Comparison of ENCODE assay signal across 16 cellular contexts in the genomic region with DNA sequence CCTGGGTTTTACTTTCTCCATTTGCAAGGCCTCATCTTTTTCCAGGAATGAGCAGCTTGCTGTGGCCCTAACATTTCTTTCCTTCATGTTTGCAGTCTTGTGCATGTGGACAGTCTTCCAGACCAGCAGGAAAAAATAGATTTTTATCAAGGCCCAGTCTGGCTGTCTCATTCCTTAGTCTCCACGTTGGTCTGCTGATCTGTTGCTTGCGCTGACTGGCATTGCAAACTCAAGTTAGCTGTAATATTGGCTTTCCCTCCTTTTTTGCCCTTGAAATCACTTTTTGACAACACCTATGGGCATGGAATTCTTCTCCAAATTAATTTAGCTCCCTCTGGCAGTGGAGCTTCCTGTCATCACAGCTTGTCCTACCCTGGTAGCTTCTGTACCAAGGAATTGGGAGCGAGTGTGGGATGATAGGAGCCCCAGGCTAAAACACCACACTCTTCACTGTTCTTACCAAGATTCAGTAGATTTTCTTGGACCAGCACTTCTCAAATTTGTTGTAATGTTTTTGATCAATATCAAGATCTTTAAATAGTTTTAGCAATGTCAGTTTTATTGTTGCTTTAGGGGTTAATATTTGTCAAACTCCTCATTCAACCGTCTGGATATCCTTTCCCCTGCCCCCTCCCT. TPM values are rescaled to one million over a fixed set of nuclear protein-coding genes. Genes with fewer than 3 reads are reported as not detected.
A peak's percentile ranks its signal among the peaks of the same experiment; 100 is the strongest.
DNase-seq lines count a peak whose midpoint lies in the region; ATAC-seq, FAIRE-seq and TF ChIP-seq lines count a peak whose summit lies in the region.
"Had no signal": no experiment of that assay in that cellular context is flagged by ENCODE, and none has a peak within 500 bp of the region (broad histone marks: within the 10 kb centered on the region; RNA-seq: fewer than 3 reads in every experiment).

No MANE protein-coding gene starts in this region.

- WGBS in H1 (ENCODE audit: extremely low coverage in 1 of 2, insufficient coverage in 1 of 2, insufficient read length in 1 of 2, insufficient replicate concordance in 2 of 2, low coverage in 1 of 2, low lambda C conversion rate in 2 of 2, missing lambda C conversion rate in 1 of 2), 2 experiments = 84% methylated on average over 4 of the region's 4 CpGs; no CpG with 5 or more reads in 1 of the 2 experiments

- H3K23ac ChIP-seq in H1 (ENCODE audit: insufficient read length) = no peak overlapping the region

- no peak overlapping the region for H4K5ac ChIP-seq in H1 (ENCODE audit: insufficient read length, low read depth, low read length)

- H3K79me1 ChIP-seq in H1 (ENCODE audit: low read depth, low read length) = peaks cover 3% of the 10 kb centered on the region; the same call in 1 of the 2 replicates

- CTCF ChIA-PET in H1 (lab: Charles Lee; ENCODE audit: partially characterized antibody) = interaction anchor here (0.5 to 1.8 kb wide), 3 partner anchors 17 to 106 kb away, joined by 3 to 11 read pairs (median 3); no protein-coding TSS in a partner anchor

- H3F3A ChIP-seq in GM23338 (replicated peaks; ENCODE audit: low read depth) (no peaks in the 10 kb centered on the region), MM.1S (ENCODE audit: insufficient read depth, low read length) (peaks cover 5% of the 10 kb centered on the region; the same call in 1 of the 2 replicates)

- no peak overlapping the region for H2BK120ac ChIP-seq in H1 (replicated peaks; ENCODE audit: low read depth, low read length)

- H4K8ac ChIP-seq in H1 (ENCODE audit: extremely low read depth, insufficient read depth, low read length) = no peak overlapping the region

- TF ChIP-seq EP300 in H1 (IDR thresholded peaks at IDR 0.05; ENCODE audit: borderline replicate concordance in 1 of 2, low read depth in 2 of 2, low read length in 2 of 2) = no peak

- ATAC-seq in GM23338 (no peak; the same call in 2 of the 3 replicates), HG02610 (IDR thresholded peaks at IDR 0.05; ENCODE audit: unreplicated experiment) (no peak), GM21786 (IDR thresholded peaks at IDR 0.05; ENCODE audit: unreplicated experiment) (no peak), HG03457 (IDR thresholded peaks at IDR 0.05; ENCODE audit: unreplicated experiment) (no peak)
- ATAC-seq: GM12878 had no signal

- H4K20me1 ChIP-seq in GM23338 (replicated peaks; ENCODE audit: insufficient read depth) = no peaks in the 10 kb centered on the region
- H4K20me1 ChIP-seq in H1 (replicated peaks in 1 of 2; ENCODE audit: control insufficient read depth in 1 of 2, insufficient read depth in 2 of 2, low read length in 2 of 2) = no peaks in the 10 kb centered on the region
- H4K20me1 ChIP-seq in MM.1S (ENCODE audit: insufficient read depth, low read length) = no peaks in the 10 kb centered on the region

- H3K9me3 Mint-ChIP-seq in GM23338 = no peaks in the 10 kb centered on the region
- peaks cover 9% of the 10 kb centered on the region for H3K9me3 Mint-ChIP-seq in osteocyte (ENCODE audit: unreplicated experiment)
- H3K9me3 Mint-ChIP-seq: CD4-positive, alpha-beta memory T cell had no signal

- H3K9me2 ChIP-seq in GM23338 (ENCODE audit: insufficient read depth) (no peaks in the 10 kb centered on the region; the same call in 1 of the 2 replicates), MM.1S (replicated peaks; ENCODE audit: insufficient read depth, low read length) (no peaks in the 10 kb centered on the region)

- no peaks in the 10 kb centered on the region for H3K27me3 ChIP-seq in GM23338 (ENCODE audit: insufficient read depth)
- no peaks in the 10 kb centered on the region for H3K27me3 ChIP-seq in H1 (replicated peaks in 1 of 4; ENCODE audit: control insufficient read depth in 3 of 4, extremely low read depth in 1 of 4, insufficient read depth in 3 of 4, low read length in 3 of 4)
- no peaks in the 10 kb centered on the region for H3K27me3 ChIP-seq in MM.1S (replicated peaks; ENCODE audit: insufficient read depth, low read length)
- H3K27me3 ChIP-seq: BE2C had no signal

- no peak overlapping the region for H2BK12ac ChIP-seq in H1 (ENCODE audit: low read depth, low read length)

- no peak overlapping the region for H4K91ac ChIP-seq in H1 (replicated peaks; ENCODE audit: insufficient read length, low read length)

- H3K36me3 Mint-ChIP-seq in GM23338 (ENCODE audit: low read depth) (no peaks in the 10 kb centered on the region), osteocyte (ENCODE audit: unreplicated experiment) (peaks cover 3% of the 10 kb centered on the region)

- H3K4me2 ChIP-seq in GM23338 (no peak overlapping the region), H1 (ENCODE audit: insufficient read depth in 1 of 2, low read depth in 2 of 2, low read length in 2 of 2) (no peak overlapping the region; a peak in 1 of 4 replicates), MM.1S (ENCODE audit: low read depth, low read length) (no peak overlapping the region)

- H3K18ac ChIP-seq in H1 (ENCODE audit: extremely low read depth, low read length) = no peak overlapping the region

- H2BK20ac ChIP-seq in H1 (ENCODE audit: low read length) = no peak overlapping the region

- POLR2A ChIA-PET in H1 (lab: Charles Lee; ENCODE audit: partially characterized antibody) = interaction anchor here (1.2 kb wide), 1 partner anchor 12 kb away, joined by 3 read pairs; no protein-coding TSS in a partner anchor

- H3K27ac Mint-ChIP-seq in GM23338 = peak overlapping the region; percentile 25
- H3K27ac Mint-ChIP-seq in osteocyte (ENCODE audit: unreplicated experiment) = peak overlapping the region; percentile 4
- H3K27ac Mint-ChIP-seq: CD4-positive, alpha-beta memory T cell had no signal

- no peaks in the 10 kb centered on the region for H3K9me3 ChIP-seq in H1 (ENCODE audit: insufficient read depth in 2 of 2, low read depth in 1 of 2, low read length in 1 of 2)
- H3K9me3 ChIP-seq in MM.1S (replicated peaks; ENCODE audit: insufficient read depth, low read length) = no peaks in the 10 kb centered on the region
- H3K9me3 ChIP-seq: BE2C had no signal

- H3K9ac ChIP-seq in H1 (replicated peaks in 1 of 4; ENCODE audit: extremely low read depth in 1 of 4, low read depth in 3 of 4, low read length in 3 of 4) = no peak overlapping the region
- H3K9ac ChIP-seq in MM.1S (ENCODE audit: low read length) = no peak overlapping the region

- H3K4ac ChIP-seq in H1 (replicated peaks; ENCODE audit: insufficient read length, low read depth, low read length) = no peak overlapping the region

- H3K27ac ChIP-seq in GM23338 (ENCODE audit: low read depth) (no peak overlapping the region), H1 (ENCODE audit: low read depth, low read length) (no peak overlapping the region), MM.1S (ENCODE audit: low read length) (no peak overlapping the region)
- H3K27ac ChIP-seq: C4-2B had no signal

- no peak for DNase-seq in GM23338 (ENCODE audit: low spot score)
- peak; percentile 2 for DNase-seq in T1000 (lab: John Stamatoyannopoulos, UW)
- no peak for DNase-seq in H1 (ENCODE audit: low read depth in 1 of 2, low spot score in 2 of 2)
- DNase-seq in osteocyte (ENCODE audit: extremely low spot score, unreplicated experiment) = no peak
- DNase-seq in MM.1S = no peak
- DNase-seq: BE2C; CD4-positive, alpha-beta memory T cell; DMS79 had no signal

- TF ChIP-seq CTCF in GM23338 (conservative IDR thresholded peaks at IDR 0.05; ENCODE audit: low read depth in 2 of 2) (no peak), H1 (IDR thresholded peaks at IDR 0.05; ENCODE audit: control extremely low read depth in 1 of 3, insufficient read depth in 1 of 3, low read depth in 1 of 3, low read length in 3 of 3) (no peak), osteocyte (IDR thresholded peaks at IDR 0.05) (no peak), MM.1S (IDR thresholded peaks at IDR 0.05; ENCODE audit: low read length) (no peak)

- H3K14ac ChIP-seq in H1 (ENCODE audit: insufficient read length) = no peak overlapping the region

- no peak overlapping the region for H3K4me3 Mint-ChIP-seq in GM23338
- H3K4me3 Mint-ChIP-seq in osteocyte (ENCODE audit: unreplicated experiment) = no peak overlapping the region
- H3K4me3 Mint-ChIP-seq: CD4-positive, alpha-beta memory T cell had no signal

- TF ChIP-seq RAD21 in H1 (IDR thresholded peaks at IDR 0.05 in 1 of 2, conservative IDR thresholded peaks at IDR 0.05 in 1 of 2; ENCODE audit: low read depth in 2 of 2, low read length in 2 of 2) = no peak

- no peak overlapping the region for H2BK5ac ChIP-seq in H1 (ENCODE audit: low read depth, low read length)

- no peak overlapping the region for H3K56ac ChIP-seq in H1 (replicated peaks; ENCODE audit: insufficient read length, low read depth, low read length)

- H3K4me1 ChIP-seq in GM23338 (ENCODE audit: insufficient read depth) (peaks cover 25% of the 10 kb centered on the region), H1 (replicated peaks in 1 of 4; ENCODE audit: control insufficient read depth in 3 of 4, insufficient read depth in 4 of 4, low read length in 3 of 4) (peaks cover 0 to 8% (median under 1%) of the 10 kb centered on the region in 4 experiments; a peak in 3 of 7 replicates), MM.1S (ENCODE audit: low read length) (peaks cover 21% of the 10 kb centered on the region)

- no peaks in the 10 kb centered on the region for H3K36me3 ChIP-seq in GM23338 (ENCODE audit: insufficient read depth)
- no peaks in the 10 kb centered on the region for H3K36me3 ChIP-seq in H1 (ENCODE audit: control insufficient read depth in 2 of 4, insufficient read depth in 4 of 4, low read length in 3 of 4)
- no peaks in the 10 kb centered on the region for H3K36me3 ChIP-seq in MM.1S (replicated peaks; ENCODE audit: insufficient read depth, low read length)
- H3K36me3 ChIP-seq: BE2C had no signal

- H3K23me2 ChIP-seq in H1 (ENCODE audit: low read depth, low read length) = no peaks in the 10 kb centered on the region

- H3K79me2 ChIP-seq in GM23338 (replicated peaks; ENCODE audit: insufficient read depth) (no peaks in the 10 kb centered on the region; the same call in 1 of the 2 replicates), H1 (ENCODE audit: control insufficient read depth in 1 of 2, insufficient read depth in 2 of 2, low read length in 2 of 2) (0 out of 4 replicates have a peak, but pooled peaks cover 0 to 2% of the 10 kb centered on the region in 2 experiments), MM.1S (ENCODE audit: low read length) (peaks cover 6% of the 10 kb centered on the region; the same call in 1 of the 2 replicates)

- no peaks in the 10 kb centered on the region for H3K27me3 Mint-ChIP-seq in GM23338 (ENCODE audit: insufficient read depth, low read depth, poor library complexity)
- no peaks in the 10 kb centered on the region for H3K27me3 Mint-ChIP-seq in osteocyte (ENCODE audit: unreplicated experiment)
- H3K27me3 Mint-ChIP-seq: CD4-positive, alpha-beta memory T cell had no signal

- H2AFZ ChIP-seq in GM23338 = no peak overlapping the region
- H2AFZ ChIP-seq in H1 (ENCODE audit: low read length) = no peak overlapping the region
- H2AFZ ChIP-seq in MM.1S (ENCODE audit: low read length) = no peak overlapping the region

- H3K4me1 Mint-ChIP-seq in GM23338 = peaks cover 31% of the 10 kb centered on the region
- H3K4me1 Mint-ChIP-seq in osteocyte (ENCODE audit: unreplicated experiment) = peaks cover 18% of the 10 kb centered on the region

- peak; percentile 7 for FAIRE-seq in H1 (lab: Jason Lieb, UNC)
- FAIRE-seq: GM12878, GM18507, H54, HTR-8/SVneo had no signal

- no peak overlapping the region for H3K4me3 ChIP-seq in GM23338
- H3K4me3 ChIP-seq in H1 (ENCODE audit: extremely low read depth in 1 of 4, insufficient read depth in 2 of 4, low read depth in 3 of 4, low read length in 4 of 4) = no peak overlapping the region
- H3K4me3 ChIP-seq in MM.1S (ENCODE audit: low read length) = no peak overlapping the region
- H3K4me3 ChIP-seq: GM12878 had no signal

- no peak overlapping the region for H2BK15ac ChIP-seq in H1 (ENCODE audit: low read length)

- H2AK5ac ChIP-seq in H1 (ENCODE audit: low read depth, low read length) = peak overlapping the region; percentile 78

- TF ChIP-seq POLR2A in H1 (IDR thresholded peaks at IDR 0.05; ENCODE audit: control extremely low read depth in 1 of 2, low read depth in 2 of 2, low read length in 2 of 2) = no peak

RNA-seq across cellular contexts. Expression of a gene that starts 48.2 kb away (rescaled TPM):
- 17.4 and 25.3 TPM in 2 replicates for total RNA-seq in GM23338 (2014; rRNA removed; shearing (Covaris generic))
- polyA plus RNA-seq in GM23338 (2016; fragmentation: Nextera tagmentation; extraction: Ambion mirVana) (15.0 and 15.2 TPM in 2 replicates), H1 (2011; rRNA removed) (11.5 and 19.0 TPM in 2 replicates)
- total RNA-seq in H1 (2021; fragmentation: NEBNext Ultra II Directional; extraction: Animal tissue kit (Norgen Biotek cat#: 25700)) = 21.6 and 26.8 TPM in 2 replicates
- 10.1 TPM for polyA plus RNA-seq in H1 (2011; cell fraction: cytosol; rRNA removed)
- polyA plus RNA-seq in H1 (2011; cell fraction: nucleus; rRNA removed) = 44.2 TPM
- polyA plus RNA-seq in H1 (2012, experiment 1 of 2) = 16.7 to 23.4 TPM (median 19.8 TPM) in 4 replicates
- polyA plus RNA-seq in H1 (2012, experiment 2 of 2) = 7.2 TPM
- 14.0 TPM for polyA plus RNA-seq in H1 (2013, experiment 1 of 2)
- polyA plus RNA-seq in H1 (2013, experiment 2 of 2) = 13.3 TPM
- polyA minus RNA-seq in H1 (2011; rRNA and poly(A)+ RNA removed) = 10.6 and 13.7 TPM in 2 replicates
- 7.4 TPM for polyA minus RNA-seq in H1 (2011; cell fraction: cytosol; rRNA and poly(A)+ RNA removed)
- 31.5 TPM for polyA minus RNA-seq in H1 (2011; cell fraction: nucleus; rRNA and poly(A)+ RNA removed)
- 30.0 and 34.3 TPM in 2 replicates for total RNA-seq in osteocyte
